In genomic region chr15:84814826-84815375, GRCh38 we compare ENCODE assay signal across 21 cellular contexts. TPM values are rescaled to one million over a fixed set of nuclear protein-coding genes. Genes with fewer than 3 reads are reported as not detected.
DNase-seq lines count a peak whose midpoint lies in the region; ATAC-seq and TF ChIP-seq lines count a peak whose summit lies in the region.
"Had no signal": no experiment of that assay in that cellular context is flagged by ENCODE, and none has a peak within 500 bp of the region (broad histone marks: within the 10 kb centered on the region; RNA-seq: fewer than 3 reads in every experiment).

No MANE protein-coding gene starts in this region.

- H3K27me3 ChIP-seq in ascending aorta: no peaks in the 10 kb centered on the region
- no peaks in the 10 kb centered on the region for H3K27me3 ChIP-seq in WERI-Rb-1 (ENCODE audit: insufficient read depth, low read depth, severe bottlenecking)
- H3K27me3 ChIP-seq: BE2C, Peyer's patch had no signal

- intact Hi-C loops in ascending aorta (cut with DNase I): no loop called here

- no peak overlapping the region for H3K4me3 ChIP-seq in ascending aorta
- H3K4me3 ChIP-seq in WERI-Rb-1 (ENCODE audit: low read depth, low read length): no peak overlapping the region
- H3K4me3 ChIP-seq: GM23248, K562, Peyer's patch had no signal

- POLR2A ChIA-PET in RWPE1 (lab: Yijun Ruan, JAX; ENCODE audit: low non-redundant PET): no interaction called here

- H3K36me3 ChIP-seq in ascending aorta (no peaks in the 10 kb centered on the region), WERI-Rb-1 (no peaks in the 10 kb centered on the region; the same call in 1 of the 2 replicates)
- H3K36me3 ChIP-seq: BE2C, Peyer's patch had no signal

- ATAC-seq in HG03175 (IDR thresholded peaks at IDR 0.05; ENCODE audit: unreplicated experiment): no peak
- ATAC-seq: CD8-positive, alpha-beta T cell; K562; SK-N-SH treated with all-trans-retinoic acid at 6 μM for 48 hours had no signal

- no peaks in the 10 kb centered on the region for H3K9me3 ChIP-seq in ascending aorta
- no peaks in the 10 kb centered on the region for H3K9me3 ChIP-seq in WERI-Rb-1 (ENCODE audit: severe bottlenecking)
- H3K9me3 ChIP-seq: BE2C, Peyer's patch had no signal

- TF ChIP-seq CTCF in 22Rv1 (IDR thresholded peaks at IDR 0.05) (no peak), ascending aorta (IDR thresholded peaks at IDR 0.05) (no peak), RWPE1 (conservative IDR thresholded peaks at IDR 0.05; ENCODE audit: low read depth) (no peak), WERI-Rb-1 (IDR thresholded peaks at IDR 0.05; ENCODE audit: low read depth, low read length) (no peak)

- DNase-seq in NOMO-1 (lab: John Stamatoyannopoulos, UW; ENCODE audit: unreplicated experiment in 2 of 2) (peak; percentile 27 to 73), ascending aorta (ENCODE audit: low spot score in 2 of 2) (peak in 1 of 2 donors; percentile 63), pons (ENCODE audit: low spot score) (peak; percentile 39), RWPE1 (ENCODE audit: low spot score) (no peak), WERI-Rb-1 (no peak)
- DNase-seq: BE2C; Calu3; CD8-positive, alpha-beta T cell; GF-D8; GM23248; HCEC 1CT; NCI-H1417; NCI-H1930; NCI-H345; NCI-H524 treated with DMSO at 0.1 percent for 48 hours; Peyer's patch; SHP77 had no signal

- CTCF ChIA-PET in RWPE1 (lab: Yijun Ruan, JAX): interaction anchor here (0.8 kb wide), 1 partner anchor 18 kb away, joined by 4 read pairs; no protein-coding TSS in a partner anchor

- H3K27ac ChIP-seq in 22Rv1: peak overlapping the region; percentile 39
- H3K27ac ChIP-seq in ascending aorta: peak overlapping the region; percentile 98 to 99
- no peak overlapping the region for H3K27ac ChIP-seq in RWPE1
- H3K27ac ChIP-seq in WERI-Rb-1: no peak overlapping the region
- H3K27ac ChIP-seq: GM23248, Peyer's patch had no signal

- H3K4me1 ChIP-seq in ascending aorta: peaks cover 4 to 23% of the 10 kb centered on the region in 2 donors

RNA-seq across cellular contexts. Expression of gene ALPK3, which starts 2.3 kb away (rescaled TPM):
- total RNA-seq in ascending aorta: 38.0 TPM

Comparison
In these comparisons a context has a peak if more than half of its experiments do, and no peak if none do; other contexts are left out.
1. H3K27ac ChIP-seq: peak in 22Rv1 (single experiment) and ascending aorta (2 of 2); none in RWPE1 (single experiment) and WERI-Rb-1 (single experiment).
2. DNase-seq: peak in NOMO-1 (2 of 2) and pons (single experiment); none in RWPE1 (single experiment) and WERI-Rb-1 (single experiment).